In genomic region chr14:104799657-104800599, GRCh38 we compare ENCODE assay signal across 8 cellular contexts. TPM values are rescaled to one million over a fixed set of nuclear protein-coding genes. Genes with fewer than 3 reads are reported as not detected.
DNase-seq lines count a peak whose midpoint lies in the region; ATAC-seq and TF ChIP-seq lines count a peak whose summit lies in the region.

No MANE protein-coding gene starts in this region.

- H3K27ac ChIP-seq in right lobe of liver: peak overlapping the region; percentile 72 to 96 (median 94)

- ATAC-seq in GM21717 (IDR thresholded peaks at IDR 0.05; ENCODE audit: unreplicated experiment) (peak; percentile 40), right lobe of liver (peak; percentile 70 to 76 (median 74))

- TF ChIP-seq POLR2A in right lobe of liver (IDR thresholded peaks at IDR 0.05): no peak

- H3K4me1 ChIP-seq in right lobe of liver: peaks cover 3 to 28% (median 11%) of the 10 kb centered on the region in 4 donors

- DNase-seq in DMS114 treated with DMSO at 0.1 percent for 48 hours (lab: John Stamatoyannopoulos, UW; ENCODE audit: unreplicated experiment) (peak; percentile 26), NCI-H1048 (lab: John Stamatoyannopoulos, UW) (peak; percentile 17), dermis blood vessel endothelial cell (peak; percentile 82), right lobe of liver (peak; percentile 87 to 92 (median 90)), kidney glomerular epithelial cell (lab: John Stamatoyannopoulos, UW) (no peak)
- DNase-seq in activated CD4-positive, alpha-beta T cell treated with anti-CD3 and anti-CD28 coated beads, Interleukin-2, amount 50 U/mL, for 24 hours (ENCODE audit: low read depth in 1 of 2, low spot score in 1 of 2): peak; percentile 49 to 55
- peak; percentile 53 to 72 (median 71) for DNase-seq in stimulated activated CD4-positive, alpha-beta T cell treated with anti-CD3 and anti-CD28 coated beads, TNF-alpha, amount 100 ng/mL, for 1 hour (ENCODE audit: low read depth in 3 of 3, low spot score in 1 of 3)

- intact Hi-C loops in right lobe of liver (cut with DNase I): no loop called here

- H3K36me3 ChIP-seq in right lobe of liver: no peaks in the 10 kb centered on the region

- WGBS in right lobe of liver (ENCODE audit: insufficient coverage, low coverage, low lambda C conversion rate, missing lambda C conversion rate): 56% methylated on average over 10 of the region's 68 CpGs

- no peaks in the 10 kb centered on the region for H3K27me3 ChIP-seq in right lobe of liver

- TF ChIP-seq CTCF in right lobe of liver (IDR thresholded peaks at IDR 0.05): peak; percentile 23 to 38 (median 26)

- no peaks in the 10 kb centered on the region for H3K9me3 ChIP-seq in right lobe of liver

- H3K4me3 ChIP-seq in right lobe of liver: peak overlapping the region; percentile 38 to 75 (median 44)

RNA-seq across cellular contexts. Expression of gene ZBTB42, which starts 1.0 kb away (rescaled TPM):
- total RNA-seq in dermis blood vessel endothelial cell (5.1 and 7.0 TPM in 2 replicates), right lobe of liver (10 to 100 TPM in 2 of 6 experiments, 1 to 10 TPM in 4; 2.2 to 13.7 (median 3.6) TPM)

RNA-seq across cellular contexts. Expression of gene AKT1, which starts 4.4 kb away (rescaled TPM):
- 163 and 236 TPM in 2 replicates for total RNA-seq in dermis blood vessel endothelial cell
- 10 to 100 TPM; 66.7 to 92.1 (median 83.9) TPM for total RNA-seq in right lobe of liver

RNA-seq across cellular contexts. Expression of gene SIVA1, which starts 47.0 kb away (rescaled TPM):
- total RNA-seq in dermis blood vessel endothelial cell (115 and 214 TPM in 2 replicates), right lobe of liver (100 to 1,000 TPM in 2 of 6 experiments, 10 to 100 TPM in 4; 38.1 to 252 (median 50.6) TPM)
